In the genomic region with DNA sequence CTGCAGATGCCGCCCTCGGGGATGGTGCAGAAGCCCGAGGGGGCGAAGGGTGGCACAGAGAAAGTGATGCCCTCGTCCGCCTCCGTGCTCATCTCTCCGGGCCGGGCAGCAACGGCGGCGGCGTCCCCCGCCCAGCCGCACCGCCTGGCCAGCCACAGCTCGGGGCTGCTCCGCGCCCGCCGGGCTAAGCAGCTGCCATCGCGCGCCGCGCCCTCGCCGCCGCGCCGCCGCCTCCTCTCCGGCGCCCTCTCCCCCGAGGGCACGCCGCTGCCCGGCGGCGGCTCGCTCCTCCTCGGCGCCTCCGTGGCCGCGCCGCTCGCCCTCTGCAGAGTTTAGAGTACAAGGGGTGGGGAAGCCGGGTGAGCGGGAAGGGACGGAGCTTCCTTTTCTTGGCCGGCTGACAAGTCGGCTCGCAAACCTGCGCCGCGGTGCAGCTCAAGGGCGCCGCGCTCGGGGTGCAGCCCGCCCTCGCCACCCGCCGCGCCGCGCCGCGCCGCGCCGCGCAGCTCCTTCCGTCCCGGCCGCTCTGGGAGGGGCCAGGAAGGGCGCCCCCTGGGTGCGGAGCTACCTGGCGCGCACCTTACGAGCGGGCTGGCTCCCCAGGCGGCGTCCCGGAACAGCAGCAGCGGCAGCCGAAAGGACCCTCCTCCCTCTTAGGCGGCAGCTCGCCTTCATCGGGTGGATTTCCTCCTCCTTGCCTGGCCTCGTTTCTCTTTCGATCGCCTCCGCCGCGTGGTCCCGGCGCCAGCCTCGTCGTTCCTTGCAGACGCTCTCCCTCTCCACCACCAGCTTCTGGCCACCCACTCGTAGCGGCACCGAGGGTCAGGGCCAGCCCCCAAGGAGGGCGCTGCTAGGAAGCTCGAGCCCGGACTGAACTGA, we compare ENCODE assay signal across 8 cellular contexts. TPM values are rescaled to one million over a fixed set of nuclear protein-coding genes. Genes with fewer than 3 reads are reported as not detected.
A peak's percentile ranks its signal among the peaks of the same experiment; 100 is the strongest.
DNase-seq lines count a peak whose midpoint lies in the region; ATAC-seq, FAIRE-seq and TF ChIP-seq lines count a peak whose summit lies in the region.

A gene with protein sequence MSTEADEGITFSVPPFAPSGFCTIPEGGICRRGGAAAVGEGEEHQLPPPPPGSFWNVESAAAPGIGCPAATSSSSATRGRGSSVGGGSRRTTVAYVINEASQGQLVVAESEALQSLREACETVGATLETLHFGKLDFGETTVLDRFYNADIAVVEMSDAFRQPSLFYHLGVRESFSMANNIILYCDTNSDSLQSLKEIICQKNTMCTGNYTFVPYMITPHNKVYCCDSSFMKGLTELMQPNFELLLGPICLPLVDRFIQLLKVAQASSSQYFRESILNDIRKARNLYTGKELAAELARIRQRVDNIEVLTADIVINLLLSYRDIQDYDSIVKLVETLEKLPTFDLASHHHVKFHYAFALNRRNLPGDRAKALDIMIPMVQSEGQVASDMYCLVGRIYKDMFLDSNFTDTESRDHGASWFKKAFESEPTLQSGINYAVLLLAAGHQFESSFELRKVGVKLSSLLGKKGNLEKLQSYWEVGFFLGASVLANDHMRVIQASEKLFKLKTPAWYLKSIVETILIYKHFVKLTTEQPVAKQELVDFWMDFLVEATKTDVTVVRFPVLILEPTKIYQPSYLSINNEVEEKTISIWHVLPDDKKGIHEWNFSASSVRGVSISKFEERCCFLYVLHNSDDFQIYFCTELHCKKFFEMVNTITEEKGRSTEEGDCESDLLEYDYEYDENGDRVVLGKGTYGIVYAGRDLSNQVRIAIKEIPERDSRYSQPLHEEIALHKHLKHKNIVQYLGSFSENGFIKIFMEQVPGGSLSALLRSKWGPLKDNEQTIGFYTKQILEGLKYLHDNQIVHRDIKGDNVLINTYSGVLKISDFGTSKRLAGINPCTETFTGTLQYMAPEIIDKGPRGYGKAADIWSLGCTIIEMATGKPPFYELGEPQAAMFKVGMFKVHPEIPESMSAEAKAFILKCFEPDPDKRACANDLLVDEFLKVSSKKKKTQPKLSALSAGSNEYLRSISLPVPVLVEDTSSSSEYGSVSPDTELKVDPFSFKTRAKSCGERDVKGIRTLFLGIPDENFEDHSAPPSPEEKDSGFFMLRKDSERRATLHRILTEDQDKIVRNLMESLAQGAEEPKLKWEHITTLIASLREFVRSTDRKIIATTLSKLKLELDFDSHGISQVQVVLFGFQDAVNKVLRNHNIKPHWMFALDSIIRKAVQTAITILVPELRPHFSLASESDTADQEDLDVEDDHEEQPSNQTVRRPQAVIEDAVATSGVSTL (N-terminal part only) (minus strand): TSS at position 412 of the 879 bp plus-strand sequence. CDS start 320 bp downstream, at position 92.

- peak in 1 of 2 donors; percentile 14 for TF ChIP-seq POLR2A in suprapubic skin (IDR thresholded peaks at IDR 0.05)

- H3K9me3 ChIP-seq in SJCRH30 (replicated peaks) (no peaks in the 10 kb centered on the region), suprapubic skin (no peaks in the 10 kb centered on the region)

- peak; percentile 83 for ATAC-seq in omental fat pad (ENCODE audit: low FRiP score)

- H3K27me3 ChIP-seq in SJCRH30 (no peaks in the 10 kb centered on the region), suprapubic skin (no peaks in the 10 kb centered on the region)

- DNase-seq in G401 (ENCODE audit: low spot score) (peak; percentile 68), GOT3 (lab: John Stamatoyannopoulos, UW) (peak; percentile 46), LHCN-M2 (ENCODE audit: low read depth) (peak; percentile 88), SJCRH30 (peak; percentile 77 to 80), frontal cortex (ENCODE audit: low spot score in 2 of 2) (peak; percentile 60 to 64), omental fat pad (ENCODE audit: low spot score) (peak; percentile 57), suprapubic skin (ENCODE audit: low spot score in 2 of 2) (peak; percentile 83 to 91)
- peak; percentile 84 for DNase-seq in activated gamma-delta T cell treated with anti-CD3 and anti-CD28 coated beads, Interleukin-2, amount 50 U/mL, for 16 hours (ENCODE audit: low read depth)

- WGBS in suprapubic skin: 0% methylated on average over 46 of the region's 108 CpGs

- H3K4me3 ChIP-seq in SJCRH30: peak within 1 kb of the TSS; percentile 86
- H3K4me3 ChIP-seq in suprapubic skin: peak within 1 kb of the TSS; percentile 98

- in situ Hi-C loops in G401 (cut with HindIII; ENCODE audit: low sequenced_read_pairs): no loop called here

- FAIRE-seq in frontal cortex (lab: Jason Lieb, UNC): no peak

- H3K36me3 ChIP-seq in SJCRH30 (no peaks in the 10 kb centered on the region), suprapubic skin (no peaks in the 10 kb centered on the region)

- no peak for TF ChIP-seq EP300 in suprapubic skin (IDR thresholded peaks at IDR 0.05)

- peak within 1 kb of the TSS; percentile 80 for H3K27ac ChIP-seq in SJCRH30
- H3K27ac ChIP-seq in suprapubic skin: peak within 1 kb of the TSS; percentile 97

- H3K4me1 ChIP-seq in SJCRH30 (peaks cover 8% of the 10 kb centered on the region), suprapubic skin (peaks cover 42% of the 10 kb centered on the region)

- TF ChIP-seq CTCF in omental fat pad (IDR thresholded peaks at IDR 0.05) (peak in 1 of 3 donors; percentile 36), suprapubic skin (IDR thresholded peaks at IDR 0.05) (peak; percentile 45 to 61)

RNA-seq across cellular contexts. Expression of the gene that starts here (rescaled TPM):
- total RNA-seq in G401 (2014; rRNA removed; shearing (Covaris generic)): not detected in 2 replicates
- total RNA-seq in LHCN-M2 (2014; rRNA removed) (51.5 and 68.5 TPM in 2 replicates), frontal cortex (18.3 TPM), omental fat pad (10 to 100 TPM; 31.4 to 53.0 (median 47.2) TPM), suprapubic skin (10 to 100 TPM; 19.4 to 36.1 (median 21.1) TPM)
- polyA plus RNA-seq in LHCN-M2 (2012): 8.9 TPM
- total RNA-seq in SJCRH30 (2014; rRNA removed; shearing (Covaris generic)): 15.2 and 15.9 TPM in 2 replicates

Comparison
In these comparisons a context has a peak if more than half of its experiments do, and no peak if none do; other contexts are left out.
1. Peak in every context shown above with its lines: DNase-seq, ATAC-seq, H3K4me3 ChIP-seq and H3K27ac ChIP-seq.
2. RNA of the gene that starts here (total RNA-seq): 51.5 to 68.5 TPM in LHCN-M2, 31.4 to 53.0 TPM in omental fat pad, 19.4 to 36.1 TPM in suprapubic skin, 18.3 TPM in frontal cortex (single experiment) and 15.2 to 15.9 TPM in SJCRH30; not detected in G401; every median in the first group is over 10 times any median in the second.
3. Peak in DNase-seq in G401; RNA of the gene not detected or under 1 TPM.